Comparison of ENCODE assay signal across 11 cellular contexts in genomic region chr12:115837220-115837619, GRCh38.
"Had no signal": no experiment of that assay in that cellular context is flagged by ENCODE, and none has a peak within 500 bp of the region (broad histone marks: within the 10 kb centered on the region; RNA-seq: fewer than 3 reads in every experiment).

No MANE protein-coding gene starts in this region.

- DNase-seq: GM23248, GOT3, H7, H9, HCEC 1CT, HFFc6 had no signal

- H3K9ac ChIP-seq: GM23248 had no signal

- ATAC-seq: GM23338, HCT116 had no signal

- H3K4me1 Mint-ChIP-seq: GM23338, H9 had no signal

- H3K4me2 ChIP-seq: GM23338 had no signal

- H3K9me3 Mint-ChIP-seq: GM23338, H9, HFFc6 had no signal

- H3K4me1 ChIP-seq: HAP-1 had no signal

- H3K4me3 ChIP-seq: GM23248, GM23338, HAP-1 had no signal

- H3K27ac Mint-ChIP-seq: GM23338, H9, HFFc6 had no signal

- H3K27ac ChIP-seq: GM23248 had no signal

- H3K9me3 ChIP-seq: HAP-1 had no signal

- H3K4me3 Mint-ChIP-seq: GM23338, H9, HFFc6 had no signal

- FAIRE-seq: H1, H54 had no signal

- H3K36me3 ChIP-seq: HAP-1 had no signal

- H2AFZ ChIP-seq: GM23248, GM23338 had no signal
